ENCODE assay signal across 2 cellular contexts in genomic region chr1:16766663-16767342, GRCh38. TPM values are rescaled to one million over a fixed set of nuclear protein-coding genes. Genes with fewer than 3 reads are reported as not detected.
"Had no signal": no experiment of that assay in that cellular context is flagged by ENCODE, and none has a peak within 500 bp of the region (broad histone marks: within the 10 kb centered on the region; RNA-seq: fewer than 3 reads in every experiment).

No MANE protein-coding gene starts in this region.

RNA-seq across cellular contexts. Expression of gene RNU1-4, which starts 26.5 kb away (rescaled TPM):
- polyA plus RNA-seq: fibroblast of lung; naive thymus-derived CD4-positive, alpha-beta T cell had no signal
